Comparison of ENCODE assay signal across 1 cellular context in genomic region chr7:138784692-138785091, GRCh38.
TF ChIP-seq lines count a peak whose summit lies in the region.

No MANE protein-coding gene starts in this region.

TF ChIP-seq in endothelial cell of umbilical vein, 7 proteins besides CTCF, POLR2A, EP300 and RAD21:
- TF ChIP-seq GATA2 (IDR thresholded peaks at IDR 0.05; ENCODE audit: insufficient read depth, insufficient read length, low read depth, low read length), result no peak
- TF ChIP-seq POLR2AphosphoS5 (IDR thresholded peaks at IDR 0.05; ENCODE audit: insufficient read depth, low read depth, low read length), result no peak
- TF ChIP-seq MAX (IDR thresholded peaks at IDR 0.05; ENCODE audit: insufficient read depth, insufficient read length), result no peak
- no peak for TF ChIP-seq FOS (IDR thresholded peaks at IDR 0.05; ENCODE audit: borderline replicate concordance, insufficient read depth, low read length)
- TF ChIP-seq EZH2 (IDR thresholded peaks at IDR 0.05; ENCODE audit: borderline replicate concordance, low read depth, low read length, severe bottlenecking), result no peak
- no peak for TF ChIP-seq JUN (IDR thresholded peaks at IDR 0.05; ENCODE audit: borderline replicate concordance, insufficient read depth, insufficient read length, low read depth)
- no peak for TF ChIP-seq MYC (IDR thresholded peaks at IDR 0.05; ENCODE audit: low read depth, low read length)
